25 cellular contexts compared by ENCODE assay signal in the genomic region with DNA sequence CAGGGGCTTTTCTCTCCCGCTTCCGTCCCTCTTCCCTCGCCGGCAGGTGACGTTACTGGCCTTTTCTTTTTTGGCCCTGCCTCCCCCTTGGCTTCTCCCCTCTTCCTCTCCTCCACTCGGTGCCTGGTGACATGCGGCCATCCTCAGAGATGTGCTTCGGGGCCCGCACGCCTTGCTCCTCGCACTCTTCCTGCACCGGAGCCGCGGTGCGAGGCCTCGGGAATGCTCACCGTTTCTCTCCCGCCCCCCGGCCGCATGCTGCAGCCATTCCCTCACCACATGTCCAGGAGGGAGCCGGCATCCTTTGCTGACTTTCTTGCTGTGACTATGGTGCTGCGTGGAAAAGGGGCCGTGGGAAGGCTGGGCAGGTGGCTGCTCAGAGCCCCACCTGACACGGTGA.
"Had no signal": no experiment of that assay in that cellular context is flagged by ENCODE, and none has a peak within 500 bp of the region (broad histone marks: within the 10 kb centered on the region; RNA-seq: fewer than 3 reads in every experiment).

No MANE protein-coding gene starts in this region.

- H3K27me3 ChIP-seq: body of pancreas, colonic mucosa, esophagus squamous epithelium had no signal

- H3K4me3 ChIP-seq: body of pancreas, colonic mucosa, esophagus squamous epithelium had no signal

- H3K36me3 ChIP-seq: colonic mucosa, esophagus squamous epithelium had no signal

- H3K9me3 Mint-ChIP-seq: activated B cell treated with CpG ODN at 0.5 μM for 24 hours; activated CD8-positive, alpha-beta T cell treated with anti-CD3 and anti-CD28 coated beads for 36 hours; activated naive CD4-positive, alpha-beta T cell treated with anti-CD3 and anti-CD28 coated beads, Interleukin-2, amount 10 ng/mL, durations not matched to agents 7 days and 5 days; activated T-cell treated with anti-CD3 and anti-CD28 coated beads, Interleukin-2, amount 50 U/mL, for 4 hours; activated T-helper 17 cell treated with anti-CD3 and anti-CD28 coated beads, Interleukin-2, amount 50 U/mL, for 72 hours had no signal

- ATAC-seq: activated CD4-positive, CD25-positive, alpha-beta regulatory T cell treated with anti-CD3 and anti-CD28 coated beads, Interleukin-2, amount 50 U/mL, for 24 hours; activated CD8-positive, alpha-beta T cell treated with anti-CD3 and anti-CD28 coated beads for 36 hours; activated T-cell treated with anti-CD3 and anti-CD28 coated beads, Interleukin-2, amount 50 U/mL, for 4 hours; activated T-helper 17 cell treated with anti-CD3 and anti-CD28 coated beads, Interleukin-2, amount 50 U/mL, for 72 hours; body of pancreas; SK-N-SH treated with all-trans-retinoic acid at 6 μM for 48 hours had no signal

- H3K27ac Mint-ChIP-seq: activated B cell treated with CpG ODN at 0.5 μM for 24 hours; activated CD8-positive, alpha-beta T cell treated with anti-CD3 and anti-CD28 coated beads for 36 hours; activated naive CD4-positive, alpha-beta T cell treated with anti-CD3 and anti-CD28 coated beads, Interleukin-2, amount 10 ng/mL, durations not matched to agents 7 days and 5 days; activated naive CD8-positive, alpha-beta T cell; activated T-helper 17 cell treated with anti-CD3 and anti-CD28 coated beads, Interleukin-2, amount 50 U/mL, for 72 hours had no signal

- H3K4me3 Mint-ChIP-seq: activated B cell treated with CpG ODN at 0.5 μM for 24 hours; activated CD8-positive, alpha-beta T cell treated with anti-CD3 and anti-CD28 coated beads for 36 hours; activated naive CD4-positive, alpha-beta T cell treated with anti-CD3 and anti-CD28 coated beads, Interleukin-2, amount 10 ng/mL, durations not matched to agents 7 days and 5 days; activated naive CD8-positive, alpha-beta T cell; activated T-cell treated with anti-CD3 and anti-CD28 coated beads, Interleukin-2, amount 50 U/mL, for 4 hours; activated T-helper 17 cell treated with anti-CD3 and anti-CD28 coated beads, Interleukin-2, amount 50 U/mL, for 72 hours had no signal

- H3K27me3 Mint-ChIP-seq: activated B cell treated with CpG ODN at 0.5 μM for 24 hours; activated CD8-positive, alpha-beta T cell treated with anti-CD3 and anti-CD28 coated beads for 36 hours; activated naive CD4-positive, alpha-beta T cell treated with anti-CD3 and anti-CD28 coated beads, Interleukin-2, amount 10 ng/mL, durations not matched to agents 7 days and 5 days; activated naive CD8-positive, alpha-beta T cell; activated T-helper 17 cell treated with anti-CD3 and anti-CD28 coated beads, Interleukin-2, amount 50 U/mL, for 72 hours had no signal

- H3K36me3 Mint-ChIP-seq: activated naive CD4-positive, alpha-beta T cell treated with anti-CD3 and anti-CD28 coated beads, Interleukin-2, amount 10 ng/mL, durations not matched to agents 7 days and 5 days had no signal

- H3K4me1 ChIP-seq: body of pancreas, colonic mucosa had no signal

- H3K4me1 Mint-ChIP-seq: activated B cell treated with CpG ODN at 0.5 μM for 24 hours; activated naive CD4-positive, alpha-beta T cell treated with anti-CD3 and anti-CD28 coated beads, Interleukin-2, amount 10 ng/mL, durations not matched to agents 7 days and 5 days; activated T-helper 17 cell treated with anti-CD3 and anti-CD28 coated beads, Interleukin-2, amount 50 U/mL, for 72 hours had no signal

- H3K27ac ChIP-seq: body of pancreas, colonic mucosa, epithelial cell of prostate, esophagus squamous epithelium, VCaP had no signal

- DNase-seq: activated B cell treated with CpG ODN at 0.5 μM for 24 hours; activated CD4-positive, alpha-beta T cell treated with anti-CD3 and anti-CD28 coated beads for 48 hours; activated CD4-positive, alpha-beta T cell treated with anti-CD3 and anti-CD28 coated beads, Interleukin-2, amount 50 U/mL, for 1 hour; activated CD4-positive, alpha-beta T cell treated with anti-CD3 and anti-CD28 coated beads, Interleukin-2, amount 50 U/mL, for 48 hours; activated CD8-positive, alpha-beta memory T cell treated with anti-CD3 and anti-CD28 coated beads for 24 hours; activated CD8-positive, alpha-beta T cell treated with anti-CD3 and anti-CD28 coated beads for 36 hours; activated gamma-delta T cell; activated naive CD4-positive, alpha-beta T cell; activated naive CD4-positive, alpha-beta T cell treated with anti-CD3 and anti-CD28 coated beads, Interleukin-2, amount 10 ng/mL, durations not matched to agents 7 days and 5 days; activated T-cell treated with anti-CD3 and anti-CD28 coated beads, Interleukin-2, amount 50 U/mL, for 4 hours; amniotic stem cell; anterior cingulate cortex; body of pancreas; caudate nucleus; colonic mucosa; effector CD8-positive, alpha-beta T cell; esophagus squamous epithelium; foreskin melanocyte; T-helper 2 cell had no signal

- H3K9me3 ChIP-seq: body of pancreas, colonic mucosa, esophagus squamous epithelium had no signal
